ENCODE assay signal across 8 cellular contexts in the genomic region with DNA sequence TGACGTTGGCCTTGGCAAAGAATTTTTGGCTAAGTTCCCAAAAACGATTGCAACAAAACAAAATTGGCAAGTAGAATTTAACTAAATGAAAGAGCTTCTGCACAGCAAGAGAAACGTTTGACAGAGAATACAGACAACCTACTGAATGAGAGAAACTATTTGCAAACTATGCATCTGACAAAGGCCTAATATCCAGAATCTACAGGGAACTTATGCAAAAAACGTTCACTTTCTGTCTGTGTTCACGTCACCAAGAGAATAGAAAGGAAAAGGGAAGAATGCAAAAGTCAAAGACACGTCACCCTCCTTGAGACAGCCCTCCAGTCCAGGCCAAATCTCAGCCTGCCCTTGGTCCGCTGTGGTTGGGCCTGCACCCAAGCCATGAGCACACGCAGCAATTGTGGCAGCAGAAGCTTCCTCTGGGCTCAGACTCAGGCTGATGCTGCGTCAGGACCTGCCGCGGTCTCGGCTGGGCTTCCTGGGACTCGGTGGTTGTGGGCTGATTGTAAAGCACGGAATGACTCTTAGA.
DNase-seq lines count a peak whose midpoint lies in the region; ATAC-seq and TF ChIP-seq lines count a peak whose summit lies in the region.
"Not testable (repeated sequence)": the region's sequence is repeated elsewhere in the genome, so short reads cannot be mapped to it uniquely, and the experiment has no call there.

No MANE protein-coding gene starts in this region.

- TF ChIP-seq CTCF in cardiac fibroblast (IDR thresholded peaks at IDR 0.05; ENCODE audit: low read depth, low read length) = not testable (repeated sequence)

- POLR2A ChIA-PET in activated CD4-positive, alpha-beta T cell treated with anti-CD3 and anti-CD28 coated beads, Interleukin-2, amount 10 ng/mL, durations not matched to agents 7 days and 5 days (lab: Charles Lee) = not testable (repeated sequence)

- H3K9me3 Mint-ChIP-seq in activated CD4-positive, alpha-beta T cell treated with anti-CD3 and anti-CD28 coated beads, Interleukin-2, amount 10 ng/mL, durations not matched to agents 7 days and 5 days; stimulated activated naive B cell treated with anti-CD40 and anti-IgM and Interleukin-4, amounts not matched to agents 10 μg/mL and 1 μg/mL and 100 μg/mL, for 72 hours: not testable (repeated sequence)

- H3K4me1 Mint-ChIP-seq in activated CD4-positive, alpha-beta T cell treated with anti-CD3 and anti-CD28 coated beads, Interleukin-2, amount 10 ng/mL, durations not matched to agents 7 days and 5 days = not testable (repeated sequence)
- peaks cover 13 to 16% of the 10 kb centered on the region in 2 donors for H3K4me1 Mint-ChIP-seq in stimulated activated naive B cell treated with anti-CD40 and anti-IgM and Interleukin-4, amounts not matched to agents 10 μg/mL and 1 μg/mL and 100 μg/mL, for 72 hours

- CTCF ChIA-PET in activated CD4-positive, alpha-beta T cell treated with anti-CD3 and anti-CD28 coated beads, Interleukin-2, amount 10 ng/mL, durations not matched to agents 7 days and 5 days (lab: Charles Lee) = not testable (repeated sequence)

- intact Hi-C loops in Right ventricle myocardium inferior (cut with DNase I) = not testable (repeated sequence)

- peak overlapping the region in 1 of 2 donors; percentile 30 for H3K4me3 ChIP-seq in cardiac fibroblast (replicated peaks in 1 of 2; ENCODE audit: low read depth in 2 of 2, low read length in 2 of 2)

- peak; percentile 55 for DNase-seq in AG08395 (ENCODE audit: low spot score)
- peak; percentile 79 for DNase-seq in H4 (ENCODE audit: low spot score)
- peak; percentile 82 for DNase-seq in OCI-M1 (lab: John Stamatoyannopoulos, UW)
- not testable (repeated sequence) for DNase-seq in activated CD4-positive, alpha-beta T cell treated with anti-CD3 and anti-CD28 coated beads, Interleukin-2, amount 10 ng/mL, durations not matched to agents 7 days and 5 days; Right ventricle myocardium inferior (ENCODE audit: missing footprints); stimulated activated naive B cell treated with anti-CD40 and anti-IgM and Interleukin-4, amounts not matched to agents 10 μg/mL and 1 μg/mL and 100 μg/mL, for 72 hours
- peak; percentile 86 to 93 for DNase-seq in cardiac fibroblast (ENCODE audit: low read depth in 2 of 2)
- DNase-seq in myocyte (ENCODE audit: low read depth) = peak; percentile 73

- H3K4me3 Mint-ChIP-seq in activated CD4-positive, alpha-beta T cell treated with anti-CD3 and anti-CD28 coated beads, Interleukin-2, amount 10 ng/mL, durations not matched to agents 7 days and 5 days; stimulated activated naive B cell treated with anti-CD40 and anti-IgM and Interleukin-4, amounts not matched to agents 10 μg/mL and 1 μg/mL and 100 μg/mL, for 72 hours: not testable (repeated sequence)

- H3K27ac Mint-ChIP-seq in activated CD4-positive, alpha-beta T cell treated with anti-CD3 and anti-CD28 coated beads, Interleukin-2, amount 10 ng/mL, durations not matched to agents 7 days and 5 days = peak overlapping the region; percentile 31
- not testable (repeated sequence) for H3K27ac Mint-ChIP-seq in stimulated activated naive B cell treated with anti-CD40 and anti-IgM and Interleukin-4, amounts not matched to agents 10 μg/mL and 1 μg/mL and 100 μg/mL, for 72 hours

- peak; percentile 96 for ATAC-seq in Right ventricle myocardium inferior
- ATAC-seq in stimulated activated naive B cell treated with anti-CD40 and anti-IgM and Interleukin-4, amounts not matched to agents 10 μg/mL and 1 μg/mL and 100 μg/mL, for 72 hours (replicated peaks) = peak; percentile 65 to 89

- not testable (repeated sequence) for H3K27me3 Mint-ChIP-seq in activated CD4-positive, alpha-beta T cell treated with anti-CD3 and anti-CD28 coated beads, Interleukin-2, amount 10 ng/mL, durations not matched to agents 7 days and 5 days; stimulated activated naive B cell treated with anti-CD40 and anti-IgM and Interleukin-4, amounts not matched to agents 10 μg/mL and 1 μg/mL and 100 μg/mL, for 72 hours

- not testable (repeated sequence) for H3K36me3 Mint-ChIP-seq in activated CD4-positive, alpha-beta T cell treated with anti-CD3 and anti-CD28 coated beads, Interleukin-2, amount 10 ng/mL, durations not matched to agents 7 days and 5 days (ENCODE audit: low read depth); stimulated activated naive B cell treated with anti-CD40 and anti-IgM and Interleukin-4, amounts not matched to agents 10 μg/mL and 1 μg/mL and 100 μg/mL, for 72 hours
